ENCODE assay signal across 4 cellular contexts in genomic region chr7:113049221-113049620, GRCh38. TPM values are rescaled to one million over a fixed set of nuclear protein-coding genes. Genes with fewer than 3 reads are reported as not detected.
"Had no signal": no experiment of that assay in that cellular context is flagged by ENCODE, and none has a peak within 500 bp of the region (broad histone marks: within the 10 kb centered on the region; RNA-seq: fewer than 3 reads in every experiment).

No MANE protein-coding gene starts in this region.

RNA-seq across cellular contexts. Expression of gene GPR85, which starts 37.4 kb away (rescaled TPM):
- total RNA-seq: OCI-LY7, PC-3, Peyer's patch, T-cell had no signal
